8 cellular contexts compared by ENCODE assay signal in genomic region chr11:27296406-27296994, GRCh38.
DNase-seq lines count a peak whose midpoint lies in the region; ATAC-seq lines count a peak whose summit lies in the region.

No MANE protein-coding gene starts in this region.

- DNase-seq in ACHN, result peak; percentile 53
- peak; percentile 72 for DNase-seq in NCI-H2171 treated with DMSO at 0.1 percent for 48 hours (lab: John Stamatoyannopoulos, UW)
- peak; percentile 75 for DNase-seq in astrocyte of the hippocampus (ENCODE audit: low read depth, low spot score)
- peak; percentile 49 for DNase-seq in kidney glomerular epithelial cell (lab: John Stamatoyannopoulos, UW)
- DNase-seq in midbrain (lab: John Stamatoyannopoulos, UW), result no peak
- no peak for DNase-seq in activated CD4-positive, CD25-positive, alpha-beta regulatory T cell treated with anti-CD3 and anti-CD28 coated beads, Interleukin-2, amount 50 U/mL, for 72 hours

- in situ Hi-C loops in ACHN (cut with HindIII; ENCODE audit: low pct_ligation_motif_present, low pct_unique_long_range_greater_than_20kb, low sequenced_read_pairs), result no loop called here

- ATAC-seq in GM18502 (IDR thresholded peaks at IDR 0.05; ENCODE audit: poor library complexity, unreplicated experiment), result peak; percentile 81
- ATAC-seq in HG03039 (IDR thresholded peaks at IDR 0.05; ENCODE audit: unreplicated experiment), result peak; percentile 66

Comparison
In these comparisons a context has a peak if more than half of its experiments do, and no peak if none do; other contexts are left out.
1. DNase-seq: peak in ACHN (single experiment), NCI-H2171 treated with DMSO at 0.1 percent for 48 hours (single experiment), astrocyte of the hippocampus (single experiment) and kidney glomerular epithelial cell (single experiment); none in midbrain (single experiment) and activated CD4-positive, CD25-positive, alpha-beta regulatory T cell treated with anti-CD3 and anti-CD28 coated beads, Interleukin-2, amount 50 U/mL, for 72 hours (single experiment).